ENCODE assay signal across 19 cellular contexts in genomic region chr13:80437212-80437611, GRCh38.
A peak's percentile ranks its signal among the peaks of the same experiment; 100 is the strongest.
DNase-seq lines count a peak whose midpoint lies in the region; ATAC-seq and TF ChIP-seq lines count a peak whose summit lies in the region.
"Had no signal": no experiment of that assay in that cellular context is flagged by ENCODE, and none has a peak within 500 bp of the region (broad histone marks: within the 10 kb centered on the region; RNA-seq: fewer than 3 reads in every experiment).

No MANE protein-coding gene starts in this region.

- no TSS peak for BruUV-seq in A673 (replicated peaks; lab: Mats Ljungman, UMichigan)

- H2BK120ac ChIP-seq in mesenchymal stem cell (ENCODE audit: low read depth, low read length), result no peak overlapping the region

- H3K27ac ChIP-seq in A673 (ENCODE audit: low read depth, low read length, poor library complexity, severe bottlenecking), result peak overlapping the region; percentile 21
- H3K27ac ChIP-seq in SJCRH30, result peak overlapping the region; percentile 57
- H3K27ac ChIP-seq in mesenchymal stem cell (ENCODE audit: low read length, poor library complexity, severe bottlenecking), result no peak overlapping the region
- H3K27ac ChIP-seq: HL-60, left lung, neural progenitor cell, SK-N-MC had no signal

- H3K36me3 ChIP-seq in A673 (ENCODE audit: insufficient read depth, low read length, poor library complexity, severe bottlenecking) (no peaks in the 10 kb centered on the region), SJCRH30 (no peaks in the 10 kb centered on the region), mesenchymal stem cell (ENCODE audit: control insufficient read depth in 1 of 2, insufficient read depth in 2 of 2, low read depth in 1 of 2, low read length in 2 of 2) (no peaks in the 10 kb centered on the region), skeletal muscle satellite cell (ENCODE audit: insufficient read depth, low read length) (no peaks in the 10 kb centered on the region)
- H3K36me3 ChIP-seq: left lung, neural progenitor cell, prostate gland had no signal

- no peak overlapping the region for H3K23ac ChIP-seq in mesenchymal stem cell (ENCODE audit: low read length in 2 of 2)

- POLR2A ChIA-PET in A673 (lab: Charles Lee; ENCODE audit: low non-redundant PET), result interaction anchor here (0.6 kb wide), 1 partner anchor 97 kb away, joined by 3 read pairs; the partner anchor contains the start of gene SPRY2

- H2AFZ ChIP-seq in mesenchymal stem cell (ENCODE audit: low read depth, low read length), result no peak overlapping the region
- H2AFZ ChIP-seq: neural progenitor cell had no signal

- DNase-seq in A673 (ENCODE audit: low spot score) (peak; percentile 83), SJCRH30 (peak in 1 of 2 experiments; percentile 50), mesenchymal stem cell (peak; percentile 6), OCI-M1 (lab: John Stamatoyannopoulos, UW) (no peak), GM13977 (ENCODE audit: low spot score) (no peak)
- DNase-seq: activated CD4-positive, alpha-beta T cell treated with anti-CD3 and anti-CD28 coated beads, Interleukin-2, amount 50 U/mL, for 1 hour; effector memory CD8-positive, alpha-beta T cell; left lung; NCI-H1105; NCI-H2081 had no signal

- H3K9me3 ChIP-seq in A673 (ENCODE audit: low read depth, low read length, poor library complexity, severe bottlenecking) (no peaks in the 10 kb centered on the region), SJCRH30 (replicated peaks) (no peaks in the 10 kb centered on the region), mesenchymal stem cell (ENCODE audit: control insufficient read depth, low read length) (no peaks in the 10 kb centered on the region), skeletal muscle satellite cell (replicated peaks; ENCODE audit: low read length) (no peaks in the 10 kb centered on the region)
- H3K9me3 ChIP-seq: left lung, mucosa of descending colon, prostate gland had no signal

- H2AK5ac ChIP-seq in mesenchymal stem cell (ENCODE audit: low read length, severe bottlenecking), result no peak overlapping the region

- TF ChIP-seq CTCF in A673 (conservative IDR thresholded peaks at IDR 0.05; ENCODE audit: low read depth, low read length), result no peak
- no peak for TF ChIP-seq CTCF in GM13977 (IDR thresholded peaks at IDR 0.05; ENCODE audit: extremely low read depth, insufficient read depth, missing control alignments)

- peak overlapping the region; percentile 39 for H4K91ac ChIP-seq in mesenchymal stem cell (ENCODE audit: low read length)

- H3K79me1 ChIP-seq in mesenchymal stem cell (replicated peaks; ENCODE audit: low read length, poor library complexity, severe bottlenecking), result no peaks in the 10 kb centered on the region

- H3K4me2 ChIP-seq in mesenchymal stem cell (ENCODE audit: low read length, poor library complexity, severe bottlenecking) (no peak overlapping the region), skeletal muscle satellite cell (ENCODE audit: low read length) (peak overlapping the region; percentile 60)
- H3K4me2 ChIP-seq: neural progenitor cell had no signal

- H3K27me3 ChIP-seq in A673 (replicated peaks; ENCODE audit: insufficient read depth, low read depth, low read length, poor library complexity) (peaks cover 25% of the 10 kb centered on the region), SJCRH30 (no peaks in the 10 kb centered on the region), mesenchymal stem cell (ENCODE audit: control insufficient read depth in 1 of 2, insufficient read depth in 1 of 2, low read length in 2 of 2) (no peaks in the 10 kb centered on the region), skeletal muscle satellite cell (ENCODE audit: control insufficient read depth, insufficient read depth, low read length) (no peaks in the 10 kb centered on the region)
- H3K27me3 ChIP-seq: left lung, neural progenitor cell had no signal

- H3K4me1 ChIP-seq in A673 (ENCODE audit: insufficient read depth, low read length, poor library complexity, severe bottlenecking), result peaks cover 29% of the 10 kb centered on the region
- peaks cover 21% of the 10 kb centered on the region for H3K4me1 ChIP-seq in SJCRH30
- no peaks in the 10 kb centered on the region for H3K4me1 ChIP-seq in mesenchymal stem cell (ENCODE audit: control insufficient read depth, insufficient read depth, low read depth, low read length)
- H3K4me1 ChIP-seq in skeletal muscle satellite cell (ENCODE audit: control insufficient read depth, insufficient read depth, low read length), result peaks cover 30% of the 10 kb centered on the region
- H3K4me1 ChIP-seq: prostate gland had no signal

- H3K9ac ChIP-seq in mesenchymal stem cell (ENCODE audit: low read length) (peak overlapping the region; percentile 17), skeletal muscle satellite cell (ENCODE audit: low read depth, low read length) (no peak overlapping the region)
- H3K9ac ChIP-seq: neural progenitor cell had no signal

- in situ Hi-C loops in GM13977 (cut with MboI; ENCODE audit: low pct_unique_long_range_greater_than_20kb, low sequenced_read_pairs, unreplicated experiment), result no loop called here

- H2BK5ac ChIP-seq in mesenchymal stem cell (ENCODE audit: low read depth, low read length, poor library complexity, severe bottlenecking), result no peak overlapping the region

- no peak overlapping the region for H2BK15ac ChIP-seq in mesenchymal stem cell (ENCODE audit: low read depth, poor library complexity, severe bottlenecking)

- no peak overlapping the region for H3K14ac ChIP-seq in mesenchymal stem cell (ENCODE audit: low read length in 2 of 2)

- no CpG with 5 or more reads among the region's 1 CpG for WGBS in mesenchymal stem cell

- CTCF ChIA-PET in A673 (lab: Charles Lee), result no interaction called here

- ATAC-seq in HG02970 (IDR thresholded peaks at IDR 0.05; ENCODE audit: low FRiP score, unreplicated experiment), result no peak
- no peak for ATAC-seq in GM21723 (IDR thresholded peaks at IDR 0.05; ENCODE audit: unreplicated experiment)
- ATAC-seq: effector memory CD8-positive, alpha-beta T cell; HepG2 had no signal

- peak overlapping the region in 1 of 2 experiments; percentile 52 for H3K18ac ChIP-seq in mesenchymal stem cell (ENCODE audit: low read depth in 1 of 2, low read length in 2 of 2)

- H3K4ac ChIP-seq in mesenchymal stem cell (ENCODE audit: low read depth in 1 of 2, low read length in 2 of 2), result peak overlapping the region in 1 of 2 experiments; percentile 40

- H3K4me3 ChIP-seq in A673 (ENCODE audit: low read depth, low read length, poor library complexity, severe bottlenecking) (no peak overlapping the region), SJCRH30 (no peak overlapping the region), mesenchymal stem cell (ENCODE audit: insufficient read depth in 1 of 2, low read depth in 1 of 2, low read length in 2 of 2) (peak overlapping the region in 1 of 2 experiments; percentile 12), skeletal muscle satellite cell (ENCODE audit: low read length) (peak overlapping the region; percentile 9)
- H3K4me3 ChIP-seq: left lung, mucosa of descending colon, neural progenitor cell, prostate gland, SK-N-MC had no signal

- peak overlapping the region; percentile 60 for H4K8ac ChIP-seq in mesenchymal stem cell (ENCODE audit: low read length)

- H2BK12ac ChIP-seq in mesenchymal stem cell (ENCODE audit: low read length in 2 of 2), result no peak overlapping the region

- intact Hi-C loops in A673 (cut with micrococcal nuclease; ENCODE audit: unreplicated experiment), result loop anchor here (2.0 to 10.0 kb wide), 3 partner anchors 74 to 192 kb away; no protein-coding TSS in a partner anchor

Comparison
In these comparisons a context has a peak if more than half of its experiments do, and no peak if none do; other contexts are left out.
1. DNase-seq: peak in A673 (single experiment) and mesenchymal stem cell (single experiment); none in OCI-M1 (single experiment) and GM13977 (single experiment).